In genomic region chr12:122753213-122753571, GRCh38 we compare ENCODE assay signal across 9 cellular contexts. TPM values are rescaled to one million over a fixed set of nuclear protein-coding genes. Genes with fewer than 3 reads are reported as not detected.
DNase-seq lines count a peak whose midpoint lies in the region; ATAC-seq and TF ChIP-seq lines count a peak whose summit lies in the region.
"Had no signal": no experiment of that assay in that cellular context is flagged by ENCODE, and none has a peak within 500 bp of the region (broad histone marks: within the 10 kb centered on the region; RNA-seq: fewer than 3 reads in every experiment).

No MANE protein-coding gene starts in this region.

- H3K27ac Mint-ChIP-seq in CD8-positive, alpha-beta memory T cell = peak overlapping the region; percentile 74 to 99 (median 96)
- H3K27ac Mint-ChIP-seq in MCF 10A (ENCODE audit: low read depth, unreplicated experiment) = peak overlapping the region; percentile 96

- no peak for ATAC-seq in GM21390 (IDR thresholded peaks at IDR 0.05; ENCODE audit: unreplicated experiment)

- H3K79me1 ChIP-seq in mesenchymal stem cell (replicated peaks; ENCODE audit: low read length, poor library complexity, severe bottlenecking) = peaks cover 6% of the 10 kb centered on the region

- H3K27ac ChIP-seq in CD8-positive, alpha-beta memory T cell (ENCODE audit: low read depth, low read length) = peak overlapping the region; percentile 90
- peak overlapping the region; percentile 79 for H3K27ac ChIP-seq in mesenchymal stem cell (ENCODE audit: low read length, poor library complexity, severe bottlenecking)

- H2AK5ac ChIP-seq in mesenchymal stem cell (ENCODE audit: low read length, severe bottlenecking) = peak overlapping the region; percentile 0

- TF ChIP-seq CTCF in MCF 10A (IDR thresholded peaks at IDR 0.05; ENCODE audit: unreplicated experiment) = no peak

- WGBS in mesenchymal stem cell = under 1% methylated on average over 7 of the region's 8 CpGs

- H3K4me1 Mint-ChIP-seq in CD8-positive, alpha-beta memory T cell = peaks cover 41 to 62% (median 56%) of the 10 kb centered on the region in 3 donors
- H3K4me1 Mint-ChIP-seq in MCF 10A (ENCODE audit: insufficient read depth, unreplicated experiment) = peaks cover 35% of the 10 kb centered on the region

- H3K27me3 Mint-ChIP-seq in CD8-positive, alpha-beta memory T cell = no peaks in the 10 kb centered on the region
- H3K27me3 Mint-ChIP-seq in MCF 10A (ENCODE audit: insufficient read depth, unreplicated experiment) = no peaks in the 10 kb centered on the region

- POLR2A ChIA-PET in CD8-positive, alpha-beta memory T cell (lab: Charles Lee) = interaction anchor here (0.6 to 1.6 kb wide), 7 partner anchors 12 to 252 kb away, joined by 3 to 6 read pairs (median 4); partner anchors contain the start of genes OGFOD2, RSRC2 and ZCCHC8
- POLR2A ChIA-PET in MCF 10A (lab: Yijun Ruan, JAX) = interaction anchor here (0.7 to 3.2 kb wide), 12 partner anchors 9 to 253 kb away, joined by 3 to 41 read pairs (median 4); partner anchors contain the start of gene ZCCHC8

- peak overlapping the region; percentile 83 for H4K8ac ChIP-seq in mesenchymal stem cell (ENCODE audit: low read length)

- peak overlapping the region; percentile 85 for H3K4me2 ChIP-seq in mesenchymal stem cell (ENCODE audit: low read length, poor library complexity, severe bottlenecking)

- intact Hi-C loops in MCF 10A (cut with micrococcal nuclease) = loop anchor here (2.0 to 10.0 kb wide), 3 partner anchors 74 to 228 kb away; partner anchors contain the start of genes KNTC1 and RSRC2

- peak overlapping the region; percentile 83 for H2BK5ac ChIP-seq in mesenchymal stem cell (ENCODE audit: low read depth, low read length, poor library complexity, severe bottlenecking)

- H3K36me3 Mint-ChIP-seq in CD8-positive, alpha-beta memory T cell = peaks cover 0 to 51% (median 25%) of the 10 kb centered on the region in 3 donors
- H3K36me3 Mint-ChIP-seq in MCF 10A (ENCODE audit: insufficient read depth, unreplicated experiment) = peaks cover 48% of the 10 kb centered on the region

- peak overlapping the region in 1 of 2 experiments; percentile 82 for H3K14ac ChIP-seq in mesenchymal stem cell (ENCODE audit: low read length in 2 of 2)

- peak overlapping the region; percentile 82 to 94 for H3K18ac ChIP-seq in mesenchymal stem cell (ENCODE audit: low read depth in 1 of 2, low read length in 2 of 2)

- no TSS peak for BruUV-seq in MCF 10A (replicated peaks; lab: Mats Ljungman, UMichigan)

- H3K23ac ChIP-seq in mesenchymal stem cell (ENCODE audit: low read length in 2 of 2) = no peak overlapping the region

- CTCF ChIA-PET in CD8-positive, alpha-beta memory T cell (lab: Charles Lee) = interaction anchor here (0.7 to 2.7 kb wide), 2 partner anchors 22 to 354 kb away, joined by 3 to 11 read pairs; no protein-coding TSS in a partner anchor
- CTCF ChIA-PET in MCF 10A (lab: Yijun Ruan, JAX) = interaction anchor here (0.6 to 4.6 kb wide), 17 partner anchors 31 to 433 kb away, joined by 3 to 73 read pairs (median 3); no protein-coding TSS in a partner anchor

- no peaks in the 10 kb centered on the region for H3K9me3 ChIP-seq in CD8-positive, alpha-beta memory T cell (ENCODE audit: low read length)
- no peaks in the 10 kb centered on the region for H3K9me3 ChIP-seq in mesenchymal stem cell (ENCODE audit: control insufficient read depth, low read length)

- peak overlapping the region; percentile 10 to 96 for H3K4ac ChIP-seq in mesenchymal stem cell (ENCODE audit: low read depth in 1 of 2, low read length in 2 of 2)

- H4K91ac ChIP-seq in mesenchymal stem cell (ENCODE audit: low read length) = peak overlapping the region; percentile 5

- peak overlapping the region; percentile 99 for H3K9ac ChIP-seq in mesenchymal stem cell (ENCODE audit: low read length)

- no peak for DNase-seq in CD8-positive, alpha-beta memory T cell
- DNase-seq in KBM-7 = peak; percentile 53
- DNase-seq in MCF 10A (ENCODE audit: unreplicated experiment) = no peak
- peak; percentile 21 for DNase-seq in mesenchymal stem cell
- no peak for DNase-seq in NCI-H1048 (lab: John Stamatoyannopoulos, UW)
- DNase-seq in NCI-H510A treated with DMSO at 0.1 percent for 48 hours (lab: John Stamatoyannopoulos, UW) = no peak
- DNase-seq in G401 (ENCODE audit: low spot score) = no peak

- H3K4me3 ChIP-seq in CD8-positive, alpha-beta memory T cell (ENCODE audit: low read length) = peak overlapping the region; percentile 97
- H3K4me3 ChIP-seq in mesenchymal stem cell (ENCODE audit: insufficient read depth in 1 of 2, low read depth in 1 of 2, low read length in 2 of 2) = peak overlapping the region; percentile 74 to 100

- peaks cover 15% of the 10 kb centered on the region for H3K36me3 ChIP-seq in CD8-positive, alpha-beta memory T cell (ENCODE audit: insufficient read depth, low read length)
- H3K36me3 ChIP-seq in mesenchymal stem cell (ENCODE audit: control insufficient read depth in 1 of 2, insufficient read depth in 2 of 2, low read depth in 1 of 2, low read length in 2 of 2) = peaks cover 9 to 43% of the 10 kb centered on the region in 2 experiments

- H2AFZ ChIP-seq in mesenchymal stem cell (ENCODE audit: low read depth, low read length) = peak overlapping the region; percentile 36

- in situ Hi-C loops in KBM-7 (cut with MboI; ENCODE audit: low pct_unique_long_range_greater_than_20kb, low sequenced_read_pairs) = loop anchor here (25.0 kb wide), 1 partner anchor 241 kb away; the partner anchor contains the start of gene ZCCHC8
- in situ Hi-C loops in G401 (cut with HindIII; ENCODE audit: low sequenced_read_pairs) = no loop called here

- peak overlapping the region in 1 of 2 experiments; percentile 59 for H2BK12ac ChIP-seq in mesenchymal stem cell (ENCODE audit: low read length in 2 of 2)

- peak overlapping the region; percentile 68 for H2BK120ac ChIP-seq in mesenchymal stem cell (ENCODE audit: low read depth, low read length)

- peaks cover 27% of the 10 kb centered on the region for H3K4me1 ChIP-seq in CD8-positive, alpha-beta memory T cell (ENCODE audit: insufficient read depth, low read length)
- peaks cover 7% of the 10 kb centered on the region for H3K4me1 ChIP-seq in mesenchymal stem cell (ENCODE audit: control insufficient read depth, insufficient read depth, low read depth, low read length)

- H2BK15ac ChIP-seq in mesenchymal stem cell (ENCODE audit: low read depth, poor library complexity, severe bottlenecking) = peak overlapping the region; percentile 61

- H3K27me3 ChIP-seq in CD8-positive, alpha-beta memory T cell (ENCODE audit: insufficient read depth, low read length, poor library complexity, severe bottlenecking) = no peaks in the 10 kb centered on the region
- H3K27me3 ChIP-seq in mesenchymal stem cell (ENCODE audit: control insufficient read depth in 1 of 2, insufficient read depth in 1 of 2, low read length in 2 of 2) = no peaks in the 10 kb centered on the region

- no peaks in the 10 kb centered on the region for H3K9me3 Mint-ChIP-seq in CD8-positive, alpha-beta memory T cell
- no peaks in the 10 kb centered on the region for H3K9me3 Mint-ChIP-seq in MCF 10A (ENCODE audit: unreplicated experiment)

- peak overlapping the region; percentile 79 to 97 (median 94) for H3K4me3 Mint-ChIP-seq in CD8-positive, alpha-beta memory T cell
- peak overlapping the region; percentile 91 for H3K4me3 Mint-ChIP-seq in MCF 10A (ENCODE audit: unreplicated experiment)

RNA-seq across cellular contexts. Expression of gene DENR, which starts 0.6 kb away (rescaled TPM):
- 10 to 100 TPM; 78.8 to 79.3 TPM for total RNA-seq in CD8-positive, alpha-beta memory T cell
- polyA plus RNA-seq in CD8-positive, alpha-beta memory T cell = 68.7 TPM
- 87.9 and 104 TPM in 2 replicates for total RNA-seq in MCF 10A (2022)
- 48.0 TPM for polyA plus RNA-seq in mesenchymal stem cell (2013, experiment 1 of 2)
- polyA plus RNA-seq in mesenchymal stem cell (2013, experiment 2 of 2) = 49.1 TPM
- 21.9 and 23.4 TPM in 2 replicates for total RNA-seq in G401 (2014; rRNA removed; shearing (Covaris generic))

RNA-seq across cellular contexts. Expression of gene CCDC62, which starts 21.2 kb away (rescaled TPM):
- under 1 TPM; 0.35 to 0.53 TPM for total RNA-seq in CD8-positive, alpha-beta memory T cell
- polyA plus RNA-seq in CD8-positive, alpha-beta memory T cell = 0.41 TPM
- total RNA-seq in MCF 10A (2022) = 0.51 and 0.81 TPM in 2 replicates
- polyA plus RNA-seq in mesenchymal stem cell (2013, experiment 1 of 2) = 0.07 TPM
- polyA plus RNA-seq in mesenchymal stem cell (2013, experiment 2 of 2) = 0.07 TPM
- 0.49 and 0.54 TPM in 2 replicates for total RNA-seq in G401 (2014; rRNA removed; shearing (Covaris generic))

RNA-seq across cellular contexts. Expression of gene HCAR1, which starts 22.5 kb away (rescaled TPM):
- total RNA-seq in CD8-positive, alpha-beta memory T cell = under 1 TPM; 0.13 to 0.16 TPM
- polyA plus RNA-seq in CD8-positive, alpha-beta memory T cell = not detected
- not detected in 2 replicates for total RNA-seq in MCF 10A (2022)
- polyA plus RNA-seq in mesenchymal stem cell (2013, experiment 1 of 2) = not detected
- not detected for polyA plus RNA-seq in mesenchymal stem cell (2013, experiment 2 of 2)
- total RNA-seq in G401 (2014; rRNA removed; shearing (Covaris generic)) = not detected in 2 replicates
- total RNA-seq: M059J had no signal

RNA-seq across cellular contexts. Expression of gene HCAR3, which starts 36.6 kb away (rescaled TPM):
- not detected for total RNA-seq in CD8-positive, alpha-beta memory T cell
- not detected for polyA plus RNA-seq in CD8-positive, alpha-beta memory T cell
- total RNA-seq in MCF 10A (2022) = not detected in 2 replicates
- 0.43 TPM for polyA plus RNA-seq in mesenchymal stem cell (2013, experiment 1 of 2)
- polyA plus RNA-seq in mesenchymal stem cell (2013, experiment 2 of 2) = 0.29 TPM
- total RNA-seq in G401 (2014; rRNA removed; shearing (Covaris generic)) = not detected in 2 replicates
- total RNA-seq: M059J had no signal

RNA-seq across cellular contexts. Expression of gene HCAR2, which starts 50.0 kb away (rescaled TPM):
- not detected for total RNA-seq in CD8-positive, alpha-beta memory T cell
- polyA plus RNA-seq in CD8-positive, alpha-beta memory T cell = not detected
- total RNA-seq in MCF 10A (2022) = 0.19 TPM in 1 of 2 replicates, not detected in the other
- 3.9 TPM for polyA plus RNA-seq in mesenchymal stem cell (2013, experiment 1 of 2)
- polyA plus RNA-seq in mesenchymal stem cell (2013, experiment 2 of 2) = 4.1 TPM
- total RNA-seq in G401 (2014; rRNA removed; shearing (Covaris generic)) = not detected in 2 replicates
- total RNA-seq: M059J had no signal

Comparison
In these comparisons a context has a peak if more than half of its experiments do, and no peak if none do; other contexts are left out.
1. DNase-seq: peak in KBM-7 (single experiment) and mesenchymal stem cell (single experiment); none in CD8-positive, alpha-beta memory T cell (0 of 5), MCF 10A (single experiment), NCI-H1048 (single experiment), NCI-H510A treated with DMSO at 0.1 percent for 48 hours (single experiment) and G401 (single experiment).